19 cellular contexts compared by ENCODE assay signal in genomic region chr2:604826-605524, GRCh38.
DNase-seq lines count a peak whose midpoint lies in the region; ATAC-seq, FAIRE-seq and TF ChIP-seq lines count a peak whose summit lies in the region.
"Had no signal": no experiment of that assay in that cellular context is flagged by ENCODE, and none has a peak within 500 bp of the region (broad histone marks: within the 10 kb centered on the region; RNA-seq: fewer than 3 reads in every experiment).

No MANE protein-coding gene starts in this region.

- H2AFZ ChIP-seq in K562 (ENCODE audit: low read depth, low read length) = no peak overlapping the region

- TF ChIP-seq RAD21 in K562 (CRISPR knock-in tag; conservative IDR thresholded peaks at IDR 0.05 in 1 of 2, IDR thresholded peaks at IDR 0.05 in 1 of 2) = no peak

- CTCF ChIA-PET in K562 (lab: Yijun Ruan, JAX; ENCODE audit: low intra/inter-chr PET ratio) = no interaction called here

- ATAC-seq in K562 = no peak
- no peak for ATAC-seq in GM21515 (IDR thresholded peaks at IDR 0.05; ENCODE audit: unreplicated experiment)
- no peak for ATAC-seq in HG02642 (IDR thresholded peaks at IDR 0.05; ENCODE audit: poor library complexity, unreplicated experiment)
- no peak for ATAC-seq in HG03439 (IDR thresholded peaks at IDR 0.05; ENCODE audit: unreplicated experiment)
- ATAC-seq: CD8-positive, alpha-beta T cell had no signal

- TF ChIP-seq EP300 in K562 (IDR thresholded peaks at IDR 0.05; ENCODE audit: low read length) = no peak

- peak; percentile 75 for FAIRE-seq in K562 (lab: Jason Lieb, UNC)
- FAIRE-seq: D721Med, G401.6 had no signal

- H3K27ac ChIP-seq in right atrium auricular region (no peak overlapping the region), left ventricle myocardium inferior (replicated peaks) (no peak overlapping the region), K562 (ENCODE audit: extremely low read depth, low read depth, low read length) (no peak overlapping the region)
- H3K27ac ChIP-seq: 22Rv1 had no signal

- H3K27me3 ChIP-seq in right atrium auricular region (no peaks in the 10 kb centered on the region), left ventricle myocardium inferior (ENCODE audit: low read depth) (peaks cover 57% of the 10 kb centered on the region), K562 (ENCODE audit: control insufficient read depth in 2 of 2, insufficient read depth in 2 of 2, low read length in 2 of 2) (peaks cover 16 to 69% of the 10 kb centered on the region in 2 experiments; a peak in 4 of 5 replicates)

- TF ChIP-seq POLR2A in K562 (conservative IDR thresholded peaks at IDR 0.05) (no peak), erythroblast (IDR thresholded peaks at IDR 0.05; ENCODE audit: low read length) (no peak)

- no peaks in the 10 kb centered on the region for H3K36me3 ChIP-seq in right atrium auricular region
- H3K36me3 ChIP-seq in left ventricle myocardium inferior = no peaks in the 10 kb centered on the region
- H3K36me3 ChIP-seq in K562 (ENCODE audit: control insufficient read depth, insufficient read depth, low read length) = no peaks in the 10 kb centered on the region
- H3K36me3 ChIP-seq: HAP-1 had no signal

- in situ Hi-C loops in K562 (cut with MboI) = no loop called here

- TF ChIP-seq CTCF in right atrium auricular region (IDR thresholded peaks at IDR 0.05) (no peak), left ventricle myocardium inferior (IDR thresholded peaks at IDR 0.05; ENCODE audit: borderline replicate concordance) (no peak), K562 (IDR thresholded peaks at IDR 0.05 in 2 of 3, conservative IDR thresholded peaks at IDR 0.05 in 1 of 3; ENCODE audit: insufficient read depth in 2 of 3, low read depth in 1 of 3, low read length in 3 of 3) (no peak)

- no peaks in the 10 kb centered on the region for H3K9me1 ChIP-seq in K562 (ENCODE audit: control insufficient read depth, insufficient read depth, low read length)

- no peaks in the 10 kb centered on the region for H3K4me1 ChIP-seq in right atrium auricular region
- H3K4me1 ChIP-seq in left ventricle myocardium inferior = no peaks in the 10 kb centered on the region
- H3K4me1 ChIP-seq in K562 (replicated peaks in 1 of 2; ENCODE audit: control insufficient read depth in 2 of 2, insufficient read depth in 2 of 2, low read length in 2 of 2) = peaks cover 0 to 4% of the 10 kb centered on the region in 2 experiments; a peak in 1 of 5 replicates
- H3K4me1 ChIP-seq: HAP-1 had no signal

- H4K20me1 ChIP-seq in K562 (replicated peaks; ENCODE audit: control insufficient read depth, insufficient read depth, low read length) = no peaks in the 10 kb centered on the region

- H3K4me3 ChIP-seq in right atrium auricular region = no peak overlapping the region
- H3K4me3 ChIP-seq in left ventricle myocardium inferior = no peak overlapping the region
- no peak overlapping the region for H3K4me3 ChIP-seq in K562
- H3K4me3 ChIP-seq: HAP-1 had no signal

- intact Hi-C loops in left ventricle myocardium inferior (cut with micrococcal nuclease) = no loop called here
- intact Hi-C loops in K562 (cut with micrococcal nuclease) = no loop called here

- H3K9ac ChIP-seq in K562 (ENCODE audit: insufficient read depth in 1 of 2, low read depth in 2 of 2, low read length in 2 of 2) = no peak overlapping the region

- H3K9me3 ChIP-seq in right atrium auricular region (no peaks in the 10 kb centered on the region), left ventricle myocardium inferior (replicated peaks) (no peaks in the 10 kb centered on the region), K562 (replicated peaks; ENCODE audit: control insufficient read depth, insufficient read depth, low read depth, low read length) (no peaks in the 10 kb centered on the region)
- H3K9me3 ChIP-seq: HAP-1 had no signal

- WGBS in K562 (ENCODE audit: insufficient coverage, low coverage, missing lambda C conversion rate) = 0% methylated on average over 2 of the region's 3 CpGs

- no peaks in the 10 kb centered on the region for H3K79me2 ChIP-seq in K562 (ENCODE audit: control insufficient read depth, insufficient read depth, low read length)

- POLR2A ChIA-PET in K562 (lab: Yijun Ruan, JAX) = no interaction called here

- 0 out of 2 replicates have a peak overlapping the region, but pooled peaks have one; percentile 4 for H3K4me2 ChIP-seq in K562 (ENCODE audit: insufficient read depth, low read length)

- BruUV-seq in K562 (replicated peaks; lab: Mats Ljungman, UMichigan) = no TSS peak

- DNase-seq in right atrium auricular region (ENCODE audit: low spot score) (peak; percentile 2), left ventricle myocardium inferior (no peak), K562 (ENCODE audit: extremely low read depth in 1 of 4, low spot score in 3 of 4) (no peak), erythroblast (lab: John Stamatoyannopoulos, UW) (peak; percentile 14 to 45)
- peak; percentile 3 for DNase-seq in stimulated activated CD8-positive, alpha-beta memory T cell treated with anti-CD3 and anti-CD28 coated beads, Interleukin-4, amount 100 ng/mL, for 48 hours
- DNase-seq: CD8-positive, alpha-beta T cell; COR-L47; DMS153; DMS79 treated with DMSO at 0.1 percent for 48 hours; EL; GOT3; HFFc6 had no signal

TF ChIP-seq in K562, 482 proteins besides CTCF, POLR2A, EP300 and RAD21:
- TF ChIP-seq SMARCA4 (IDR thresholded peaks at IDR 0.05) (no peak), STAG1 (CRISPR knock-in tag; IDR thresholded peaks at IDR 0.05; ENCODE audit: borderline replicate concordance) (no peak), ZNF395 (CRISPR knock-in tag; IDR thresholded peaks at IDR 0.05) (no peak), HBP1 (CRISPR knock-in tag; IDR thresholded peaks at IDR 0.05) (0 out of 2 replicates have a peak, but pooled peaks have one; percentile 26), ZNF436 (CRISPR knock-in tag; IDR thresholded peaks at IDR 0.05) (no peak), KLF1 (tag; IDR thresholded peaks at IDR 0.05) (no peak), ZNF766 (CRISPR knock-in tag; conservative IDR thresholded peaks at IDR 0.05) (no peak)

Comparison
In these comparisons a context has a peak if more than half of its experiments do, and no peak if none do; other contexts are left out.
1. DNase-seq: peak in right atrium auricular region (single experiment), erythroblast (2 of 2) and stimulated activated CD8-positive, alpha-beta memory T cell treated with anti-CD3 and anti-CD28 coated beads, Interleukin-4, amount 100 ng/mL, for 48 hours (single experiment); none in left ventricle myocardium inferior (single experiment) and K562 (0 of 4).